Comparison of ENCODE assay signal across 1 cellular context in genomic region chr2:176131617-176132396, GRCh38.
TF ChIP-seq lines count a peak whose summit lies in the region.

No MANE protein-coding gene starts in this region.

TF ChIP-seq in K562, 482 proteins besides CTCF, POLR2A, EP300 and RAD21:
- TF ChIP-seq DACH1 (IDR thresholded peaks at IDR 0.05; ENCODE audit: partially characterized antibody) (peak; percentile 77), ZNF76 (CRISPR knock-in tag; IDR thresholded peaks at IDR 0.05; ENCODE audit: borderline replicate concordance) (no peak), MAFG (tag; conservative IDR thresholded peaks at IDR 0.05) (no peak), ZFP36 (IDR thresholded peaks at IDR 0.05; ENCODE audit: low read depth, low read length, partially characterized antibody) (peak; percentile 82), ZNF217 (CRISPR knock-in tag; IDR thresholded peaks at IDR 0.05) (no peak), ZNF354B (CRISPR knock-in tag; IDR thresholded peaks at IDR 0.05) (no peak), BCL6 (CRISPR knock-in tag; IDR thresholded peaks at IDR 0.05) (no peak), CBX2 (IDR thresholded peaks at IDR 0.05; ENCODE audit: insufficient read depth, low read length, poor library complexity, severe bottlenecking) (peak; percentile 72), CXXC5 (CRISPR knock-in tag; IDR thresholded peaks at IDR 0.05) (0 out of 2 replicates have a peak, but pooled peaks have one; percentile 4), YY1 (IDR thresholded peaks at IDR 0.05; ENCODE audit: borderline replicate concordance in 1 of 3, control insufficient read depth in 1 of 3, extremely low read depth in 1 of 3, insufficient read depth in 3 of 3, insufficient read length in 1 of 3, insufficient replicate concordance in 2 of 3, low read depth in 1 of 3, low read length in 2 of 3) (no peak), HDAC2 (IDR thresholded peaks at IDR 0.05) (no peak), DMBX1 (CRISPR knock-in tag; IDR thresholded peaks at IDR 0.05; ENCODE audit: borderline replicate concordance) (no peak), ZNF133 (CRISPR knock-in tag; IDR thresholded peaks at IDR 0.05) (no peak), RNF2 (IDR thresholded peaks at IDR 0.05) (peak; percentile 9; the same call in 1 of the 2 replicates), TEAD4 (IDR thresholded peaks at IDR 0.05; ENCODE audit: low read length) (no peak), TEAD4 (CRISPR knock-in tag; IDR thresholded peaks at IDR 0.05; ENCODE audit: borderline replicate concordance) (no peak), ZNF512 (tag; IDR thresholded peaks at IDR 0.05) (peak; percentile 58; the same call in 1 of the 2 replicates), MITF (IDR thresholded peaks at IDR 0.05) (no peak), PHTF2 (CRISPR knock-in tag; IDR thresholded peaks at IDR 0.05) (no peak), CBX8 (IDR thresholded peaks at IDR 0.05; ENCODE audit: borderline replicate concordance, extremely low read depth, low read depth, low read length, poor library complexity, severe bottlenecking) (peak; percentile 29), POU5F1 (IDR thresholded peaks at IDR 0.05; ENCODE audit: borderline replicate concordance, low read depth, low read length, partially characterized antibody) (no peak), TBP (optimal IDR thresholded peaks at IDR 0.05; ENCODE audit: low read depth, low read length) (no peak)
TF ChIP-seq in K562: peak in this region for 7.
